In genomic region chr7:117871778-117872538, GRCh38 we compare ENCODE assay signal across 8 cellular contexts. TPM values are rescaled to one million over a fixed set of nuclear protein-coding genes. Genes with fewer than 3 reads are reported as not detected.
DNase-seq lines count a peak whose midpoint lies in the region; ATAC-seq and TF ChIP-seq lines count a peak whose summit lies in the region.

No MANE protein-coding gene starts in this region.

- ATAC-seq in omental fat pad (ENCODE audit: low FRiP score), result peak; percentile 70

- TF ChIP-seq CTCF in Peyer's patch (IDR thresholded peaks at IDR 0.05), result no peak
- TF ChIP-seq CTCF in glutamatergic neuron (IDR thresholded peaks at IDR 0.05; ENCODE audit: partially characterized antibody, unreplicated experiment), result no peak
- no peak for TF ChIP-seq CTCF in omental fat pad (IDR thresholded peaks at IDR 0.05)

- peaks cover 17% of the 10 kb centered on the region for H3K27me3 Mint-ChIP-seq in glutamatergic neuron (ENCODE audit: unreplicated experiment)

- H3K4me1 Mint-ChIP-seq in glutamatergic neuron (ENCODE audit: low read depth, unreplicated experiment), result peaks cover 32% of the 10 kb centered on the region

- H3K27ac Mint-ChIP-seq in glutamatergic neuron (ENCODE audit: unreplicated experiment), result peak overlapping the region; percentile 80

- peak overlapping the region; percentile 41 to 77 (median 57) for H3K4me3 ChIP-seq in Peyer's patch

- no peaks in the 10 kb centered on the region for H3K36me3 Mint-ChIP-seq in glutamatergic neuron (ENCODE audit: unreplicated experiment)

- no peaks in the 10 kb centered on the region for H3K36me3 ChIP-seq in Peyer's patch

- H3K4me3 Mint-ChIP-seq in glutamatergic neuron (ENCODE audit: unreplicated experiment), result peak overlapping the region; percentile 97

- H3K27me3 ChIP-seq in Peyer's patch, result no peaks in the 10 kb centered on the region

- no peak for TF ChIP-seq POLR2A in Peyer's patch (IDR thresholded peaks at IDR 0.05)

- H3K9me3 Mint-ChIP-seq in glutamatergic neuron (ENCODE audit: unreplicated experiment), result peaks cover 17% of the 10 kb centered on the region

- no peaks in the 10 kb centered on the region for H3K4me1 ChIP-seq in Peyer's patch

- no peaks in the 10 kb centered on the region for H3K9me3 ChIP-seq in Peyer's patch

- peak; percentile 70 for DNase-seq in DMS79 (lab: John Stamatoyannopoulos, UW)
- no peak for DNase-seq in Peyer's patch
- DNase-seq in glutamatergic neuron, result peak; percentile 55
- no peak for DNase-seq in omental fat pad (ENCODE audit: low spot score)
- DNase-seq in GM19240 (ENCODE audit: insufficient read length, low spot score), result no peak
- DNase-seq in GF-D8 (lab: John Stamatoyannopoulos, UW), result no peak
- no peak for DNase-seq in activated CD4-positive, alpha-beta T cell treated with anti-CD3 and anti-CD28 coated beads for 1 hour
- no peak for DNase-seq in HPDE6-E6E7 (ENCODE audit: extremely low spot score)

- H3K27ac ChIP-seq in Peyer's patch, result peak overlapping the region in 3 of 4 donors; percentile 31 to 71 (median 69)

RNA-seq across cellular contexts. Expression of gene CTTNBP2, which starts 1.3 kb away (rescaled TPM):
- total RNA-seq in Peyer's patch (10 to 100 TPM in 1 of 4 donors, 1 to 10 TPM in 3; 3.1 to 31.4 (median 4.8) TPM), glutamatergic neuron (ENCODE audit: unreplicated experiment) (22.2 TPM), omental fat pad (10 to 100 TPM in 3 of 4 donors, 1 to 10 TPM in 1; 4.7 to 15.1 (median 13.0) TPM)

Comparison
In these comparisons a context has a peak if more than half of its experiments do, and no peak if none do; other contexts are left out.
1. DNase-seq: peak in DMS79 (single experiment) and glutamatergic neuron (single experiment); none in Peyer's patch (0 of 3), omental fat pad (single experiment), GM19240 (single experiment), GF-D8 (single experiment), activated CD4-positive, alpha-beta T cell treated with anti-CD3 and anti-CD28 coated beads for 1 hour (single experiment) and HPDE6-E6E7 (single experiment).